In genomic region chr2:109265953-109266352, GRCh38 we compare ENCODE assay signal across 16 cellular contexts.
"Had no signal": no experiment of that assay in that cellular context is flagged by ENCODE, and none has a peak within 500 bp of the region (broad histone marks: within the 10 kb centered on the region; RNA-seq: fewer than 3 reads in every experiment).

No MANE protein-coding gene starts in this region.

- H3K4me3 ChIP-seq: mucosa of descending colon, pancreas, sigmoid colon, spleen, thoracic aorta had no signal

- H3K27ac ChIP-seq: sigmoid colon had no signal

- H3K27me3 ChIP-seq: pancreas, sigmoid colon, spleen had no signal

- DNase-seq: activated CD4-positive, alpha-beta T cell treated with anti-CD3 and anti-CD28 coated beads, Interleukin-2, amount 10 ng/mL, durations not matched to agents 7 days and 5 days; activated CD8-positive, alpha-beta memory T cell treated with anti-CD3 and anti-CD28 coated beads, Interleukin-2, amount 50 U/mL, for 4 hours; activated naive CD4-positive, alpha-beta T cell treated with anti-CD3 and anti-CD28 coated beads, Interleukin-2, amount 50 U/mL, for 16 hours; activated T-cell treated with anti-CD3 and anti-CD28 coated beads, Interleukin-2, amount 50 U/mL, for 4 hours; effector memory CD4-positive, alpha-beta T cell; left ventricle myocardium superior; mucosa of descending colon; naive B cell; stimulated activated naive B cell treated with anti-CD40 and anti-IgM and Interleukin-4, amounts not matched to agents 10 μg/mL and 1 μg/mL and 100 μg/mL, for 72 hours; T-cell; T-helper 9 cell had no signal

- FAIRE-seq: astrocyte, pancreas had no signal

- H3K36me3 ChIP-seq: pancreas, sigmoid colon, spleen, thoracic aorta had no signal

- H3K9me3 ChIP-seq: mucosa of descending colon, pancreas, sigmoid colon, spleen, thoracic aorta had no signal

- ATAC-seq: activated T-cell treated with anti-CD3 and anti-CD28 coated beads, Interleukin-2, amount 50 U/mL, for 4 hours; left ventricle myocardium superior; mucosa of descending colon; stimulated activated naive B cell treated with anti-CD40 and anti-IgM and Interleukin-4, amounts not matched to agents 10 μg/mL and 1 μg/mL and 100 μg/mL, for 72 hours; T-cell had no signal
